In genomic region chr11:102476812-102477211, GRCh38 we compare ENCODE assay signal across 8 cellular contexts. TPM values are rescaled to one million over a fixed set of nuclear protein-coding genes. Genes with fewer than 3 reads are reported as not detected.
DNase-seq lines count a peak whose midpoint lies in the region; ATAC-seq, FAIRE-seq and TF ChIP-seq lines count a peak whose summit lies in the region.

No MANE protein-coding gene starts in this region.

- H3K4me3 ChIP-seq in bronchial epithelial cell (ENCODE audit: low read depth, low read length) (no peak overlapping the region), osteoblast (ENCODE audit: insufficient read depth, low read length) (no peak overlapping the region)

- FAIRE-seq in bronchial epithelial cell (lab: Jason Lieb, UNC), result no peak

- DNase-seq in DMS153 treated with DMSO at 0.1 percent for 48 hours (lab: John Stamatoyannopoulos, UW; ENCODE audit: unreplicated experiment) (peak; percentile 75), H4 (ENCODE audit: low spot score) (peak; percentile 69), NCI-H748 treated with DMSO at 0.1 percent for 48 hours (lab: John Stamatoyannopoulos, UW) (peak; percentile 16), bronchial epithelial cell (ENCODE audit: low read depth) (peak; percentile 80), osteoblast (ENCODE audit: insufficient read length, low spot score, missing footprints) (no peak), NCI-H82 treated with DMSO at 0.1 percent for 48 hours (lab: John Stamatoyannopoulos, UW; ENCODE audit: unreplicated experiment) (no peak), hippocampal formation (lab: John Stamatoyannopoulos, UW) (no peak)

- no peaks in the 10 kb centered on the region for H3K4me1 ChIP-seq in osteoblast (ENCODE audit: insufficient read depth, low read length)

- H3K27me3 ChIP-seq in bronchial epithelial cell (ENCODE audit: control insufficient read depth, insufficient read depth, low read length), result no peaks in the 10 kb centered on the region
- no peaks in the 10 kb centered on the region for H3K27me3 ChIP-seq in osteoblast (ENCODE audit: insufficient read depth, low read length)

- H3K79me2 ChIP-seq in osteoblast (ENCODE audit: insufficient read depth, low read length), result no peaks in the 10 kb centered on the region

- ATAC-seq in HG03159 (IDR thresholded peaks at IDR 0.05; ENCODE audit: unreplicated experiment), result no peak

- H3K36me3 ChIP-seq in bronchial epithelial cell (ENCODE audit: control insufficient read depth, insufficient read depth, low read length) (no peaks in the 10 kb centered on the region), osteoblast (ENCODE audit: insufficient read depth, low read length) (no peaks in the 10 kb centered on the region)

- no peaks in the 10 kb centered on the region for H3K9me3 ChIP-seq in osteoblast (ENCODE audit: low read depth, low read length)

- no peaks in the 10 kb centered on the region for H4K20me1 ChIP-seq in osteoblast (ENCODE audit: insufficient read depth, low read length)

- no peak overlapping the region for H3K27ac ChIP-seq in osteoblast (ENCODE audit: low read depth, low read length)

- TF ChIP-seq CTCF in bronchial epithelial cell (IDR thresholded peaks at IDR 0.05; ENCODE audit: insufficient read depth, low read length, severe bottlenecking) (no peak), osteoblast (IDR thresholded peaks at IDR 0.05; ENCODE audit: extremely low read depth, low read depth, low read length) (no peak)

- H2AFZ ChIP-seq in osteoblast (ENCODE audit: low read length), result peak overlapping the region; percentile 24

- H3K4me2 ChIP-seq in osteoblast (ENCODE audit: insufficient read depth, low read length), result no peak overlapping the region

RNA-seq across cellular contexts. Expression of gene TMEM123, which starts 24.2 kb away (rescaled TPM):
- 83.7 and 116 TPM in 2 replicates for total RNA-seq in H4 (2014; rRNA removed; shearing (Covaris generic))
- total RNA-seq in bronchial epithelial cell (172 and 197 TPM in 2 replicates), osteoblast (89.3 and 91.9 TPM in 2 replicates)

RNA-seq across cellular contexts. Expression of gene MMP7, which starts 53.7 kb away (rescaled TPM):
- 0.06 TPM in 1 of 2 replicates, not detected in the other for total RNA-seq in H4 (2014; rRNA removed; shearing (Covaris generic))
- total RNA-seq in bronchial epithelial cell, result not detected in 2 replicates
- under 0.01 TPM in 1 of 2 replicates, not detected in the other for total RNA-seq in osteoblast

Comparison
In these comparisons a context has a peak if more than half of its experiments do, and no peak if none do; other contexts are left out.
1. DNase-seq: peak in DMS153 treated with DMSO at 0.1 percent for 48 hours (single experiment), H4 (single experiment), NCI-H748 treated with DMSO at 0.1 percent for 48 hours (single experiment) and bronchial epithelial cell (single experiment); none in osteoblast (single experiment), NCI-H82 treated with DMSO at 0.1 percent for 48 hours (single experiment) and hippocampal formation (0 of 2).